8 cellular contexts compared by ENCODE assay signal in the genomic region with DNA sequence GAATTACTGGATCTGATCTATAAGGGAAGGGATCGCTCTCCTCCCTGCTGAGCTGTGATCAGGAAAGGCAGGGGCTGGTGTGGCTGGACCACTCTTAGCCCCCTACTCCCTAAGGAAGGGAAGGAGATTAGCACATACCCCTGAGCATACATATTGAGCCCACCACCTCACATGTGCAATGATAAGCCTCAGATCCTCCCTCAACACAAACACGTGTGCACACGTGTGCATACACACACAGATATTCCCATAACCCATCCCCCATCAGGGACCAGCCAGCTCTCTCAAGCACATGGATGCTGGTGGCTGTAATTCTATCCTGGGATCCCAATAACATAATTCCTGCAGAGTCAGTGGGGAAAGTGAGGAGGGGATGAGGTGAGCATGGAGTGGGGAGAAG. TPM values are rescaled to one million over a fixed set of nuclear protein-coding genes. Genes with fewer than 3 reads are reported as not detected.
"Had no signal": no experiment of that assay in that cellular context is flagged by ENCODE, and none has a peak within 500 bp of the region (broad histone marks: within the 10 kb centered on the region; RNA-seq: fewer than 3 reads in every experiment).

No MANE protein-coding gene starts in this region.

- DNase-seq: H9, HCEC 1CT, IMR-90 had no signal

- H3K9ac ChIP-seq: GM23248 had no signal

- FAIRE-seq: H1, H54, K562 had no signal

- ATAC-seq: K562 had no signal

- H3K4me3 Mint-ChIP-seq: H9 had no signal

- H2AFZ ChIP-seq: GM23248 had no signal

- H3K4me3 ChIP-seq: GM23248, K562 had no signal

- H3K9me3 Mint-ChIP-seq: H9 had no signal

- H3K27ac ChIP-seq: GM23248, HL-60 had no signal

RNA-seq across cellular contexts. Expression of a gene that starts 21.2 kb away (rescaled TPM):
- total RNA-seq: GM23248, K562 had no signal
- polyA plus RNA-seq: K562 had no signal
